ENCODE assay signal across 1 cellular context in the genomic region with DNA sequence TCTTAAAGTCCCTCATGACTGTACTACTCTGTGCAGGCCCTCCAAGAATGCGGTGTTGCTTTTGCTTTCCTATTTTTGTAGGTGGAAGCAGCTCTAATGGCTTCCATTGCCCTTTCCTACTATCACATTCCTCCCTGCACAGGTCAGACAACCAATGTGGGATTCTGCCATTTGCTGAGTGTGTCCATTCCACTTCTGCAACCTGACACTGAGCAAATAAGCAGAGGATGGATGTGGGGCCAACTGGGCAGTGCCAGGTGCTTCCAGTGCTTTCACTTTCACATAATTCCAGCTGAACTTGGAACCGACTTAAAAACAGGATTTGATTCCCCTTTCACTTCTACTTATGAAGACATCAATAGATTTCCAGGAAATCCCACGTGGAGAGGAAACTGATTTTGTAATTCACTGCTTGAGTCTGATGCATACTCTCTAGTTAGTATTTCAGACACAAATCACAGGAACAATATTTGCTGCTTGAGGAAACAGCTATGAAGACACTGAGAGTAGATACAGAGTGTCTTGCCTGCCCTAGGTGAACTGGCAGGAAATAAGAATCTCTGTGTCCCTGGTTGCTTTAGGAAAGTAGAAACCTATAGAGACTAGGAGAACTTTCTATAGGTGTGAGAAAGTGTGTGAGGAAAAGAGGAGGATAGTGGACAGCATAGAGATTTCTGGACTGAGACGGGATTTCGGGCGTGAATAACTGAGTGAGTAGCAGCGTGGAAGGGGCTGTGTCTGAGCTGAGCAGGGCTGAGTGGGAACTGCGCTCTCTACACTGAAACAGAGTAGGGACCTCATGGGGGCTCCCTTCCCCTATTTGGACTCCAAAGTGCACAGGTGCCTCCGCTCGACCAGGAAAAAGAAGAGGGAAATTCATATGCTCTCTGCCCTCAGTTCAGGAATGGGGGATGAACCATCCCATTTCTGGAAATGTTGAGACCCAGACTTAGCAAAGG.
A peak's percentile ranks its signal among the peaks of the same experiment; 100 is the strongest.
TF ChIP-seq lines count a peak whose summit lies in the region.

No MANE protein-coding gene starts in this region.

TF ChIP-seq in HepG2, 621 proteins besides CTCF, POLR2A, EP300 and RAD21 (continued from another document and continues in another):
- TF ChIP-seq DNMT3B (CRISPR knock-in tag; conservative IDR thresholded peaks at IDR 0.05) (no peak), ZNF570 (CRISPR knock-in tag; IDR thresholded peaks at IDR 0.05; ENCODE audit: borderline replicate concordance) (no peak), NR3C1 (CRISPR knock-in tag; IDR thresholded peaks at IDR 0.05) (no peak), SMARCC2 (IDR thresholded peaks at IDR 0.05) (no peak), ZNF235 (CRISPR knock-in tag; IDR thresholded peaks at IDR 0.05; ENCODE audit: borderline replicate concordance) (no peak), ZNF775 (CRISPR knock-in tag; IDR thresholded peaks at IDR 0.05; ENCODE audit: borderline replicate concordance) (no peak), SATB2 (CRISPR knock-in tag; IDR thresholded peaks at IDR 0.05) (no peak), TCF7L2 (IDR thresholded peaks at IDR 0.05; ENCODE audit: low read depth, low read length) (no peak), NFKBIZ (CRISPR knock-in tag; IDR thresholded peaks at IDR 0.05) (no peak), ZFP1 (CRISPR knock-in tag; IDR thresholded peaks at IDR 0.05) (no peak), IKZF4 (CRISPR knock-in tag; IDR thresholded peaks at IDR 0.05; ENCODE audit: borderline replicate concordance, low read depth, not compliant biosample characterization) (no peak), STAT5B (CRISPR knock-in tag; IDR thresholded peaks at IDR 0.05) (no peak), PBX2 (CRISPR knock-in tag; IDR thresholded peaks at IDR 0.05) (no peak), RNF2 (conservative IDR thresholded peaks at IDR 0.05; ENCODE audit: low read depth) (no peak), ARHGAP35 (CRISPR knock-in tag; IDR thresholded peaks at IDR 0.05; ENCODE audit: borderline replicate concordance) (no peak), FOXP4 (CRISPR knock-in tag; IDR thresholded peaks at IDR 0.05) (no peak), ZNF619 (CRISPR knock-in tag; IDR thresholded peaks at IDR 0.05) (no peak), ZKSCAN8 (CRISPR knock-in tag; IDR thresholded peaks at IDR 0.05; ENCODE audit: borderline replicate concordance) (no peak), ZNF75D (CRISPR knock-in tag; IDR thresholded peaks at IDR 0.05; ENCODE audit: borderline replicate concordance) (no peak), SAFB2 (CRISPR knock-in tag; IDR thresholded peaks at IDR 0.05; ENCODE audit: borderline replicate concordance, low read depth) (no peak), ZNF549 (CRISPR knock-in tag; IDR thresholded peaks at IDR 0.05) (no peak), ZSCAN29 (CRISPR knock-in tag; conservative IDR thresholded peaks at IDR 0.05) (no peak), PRDM15 (CRISPR knock-in tag; IDR thresholded peaks at IDR 0.05) (no peak), RORA (CRISPR knock-in tag; IDR thresholded peaks at IDR 0.05) (no peak), THAP11 (CRISPR knock-in tag; IDR thresholded peaks at IDR 0.05) (peak; percentile 49; the same call in 1 of the 2 replicates), ZBTB34 (CRISPR knock-in tag; IDR thresholded peaks at IDR 0.05) (no peak), MEIS1 (CRISPR knock-in tag; IDR thresholded peaks at IDR 0.05; ENCODE audit: borderline replicate concordance) (no peak), ZNF33A (CRISPR knock-in tag; IDR thresholded peaks at IDR 0.05; ENCODE audit: borderline replicate concordance) (no peak), MLLT10 (CRISPR knock-in tag; IDR thresholded peaks at IDR 0.05) (no peak)
- TF ChIP-seq, protein P1, sequence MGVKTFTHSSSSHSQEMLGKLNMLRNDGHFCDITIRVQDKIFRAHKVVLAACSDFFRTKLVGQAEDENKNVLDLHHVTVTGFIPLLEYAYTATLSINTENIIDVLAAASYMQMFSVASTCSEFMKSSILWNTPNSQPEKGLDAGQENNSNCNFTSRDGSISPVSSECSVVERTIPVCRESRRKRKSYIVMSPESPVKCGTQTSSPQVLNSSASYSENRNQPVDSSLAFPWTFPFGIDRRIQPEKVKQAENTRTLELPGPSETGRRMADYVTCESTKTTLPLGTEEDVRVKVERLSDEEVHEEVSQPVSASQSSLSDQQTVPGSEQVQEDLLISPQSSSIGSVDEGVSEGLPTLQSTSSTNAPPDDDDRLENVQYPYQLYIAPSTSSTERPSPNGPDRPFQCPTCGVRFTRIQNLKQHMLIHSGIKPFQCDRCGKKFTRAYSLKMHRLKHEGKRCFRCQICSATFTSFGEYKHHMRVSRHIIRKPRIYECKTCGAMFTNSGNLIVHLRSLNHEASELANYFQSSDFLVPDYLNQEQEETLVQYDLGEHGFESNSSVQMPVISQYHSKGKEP (CRISPR knock-in tag; IDR thresholded peaks at IDR 0.05) = no peak
- TF ChIP-seq, protein P2, sequence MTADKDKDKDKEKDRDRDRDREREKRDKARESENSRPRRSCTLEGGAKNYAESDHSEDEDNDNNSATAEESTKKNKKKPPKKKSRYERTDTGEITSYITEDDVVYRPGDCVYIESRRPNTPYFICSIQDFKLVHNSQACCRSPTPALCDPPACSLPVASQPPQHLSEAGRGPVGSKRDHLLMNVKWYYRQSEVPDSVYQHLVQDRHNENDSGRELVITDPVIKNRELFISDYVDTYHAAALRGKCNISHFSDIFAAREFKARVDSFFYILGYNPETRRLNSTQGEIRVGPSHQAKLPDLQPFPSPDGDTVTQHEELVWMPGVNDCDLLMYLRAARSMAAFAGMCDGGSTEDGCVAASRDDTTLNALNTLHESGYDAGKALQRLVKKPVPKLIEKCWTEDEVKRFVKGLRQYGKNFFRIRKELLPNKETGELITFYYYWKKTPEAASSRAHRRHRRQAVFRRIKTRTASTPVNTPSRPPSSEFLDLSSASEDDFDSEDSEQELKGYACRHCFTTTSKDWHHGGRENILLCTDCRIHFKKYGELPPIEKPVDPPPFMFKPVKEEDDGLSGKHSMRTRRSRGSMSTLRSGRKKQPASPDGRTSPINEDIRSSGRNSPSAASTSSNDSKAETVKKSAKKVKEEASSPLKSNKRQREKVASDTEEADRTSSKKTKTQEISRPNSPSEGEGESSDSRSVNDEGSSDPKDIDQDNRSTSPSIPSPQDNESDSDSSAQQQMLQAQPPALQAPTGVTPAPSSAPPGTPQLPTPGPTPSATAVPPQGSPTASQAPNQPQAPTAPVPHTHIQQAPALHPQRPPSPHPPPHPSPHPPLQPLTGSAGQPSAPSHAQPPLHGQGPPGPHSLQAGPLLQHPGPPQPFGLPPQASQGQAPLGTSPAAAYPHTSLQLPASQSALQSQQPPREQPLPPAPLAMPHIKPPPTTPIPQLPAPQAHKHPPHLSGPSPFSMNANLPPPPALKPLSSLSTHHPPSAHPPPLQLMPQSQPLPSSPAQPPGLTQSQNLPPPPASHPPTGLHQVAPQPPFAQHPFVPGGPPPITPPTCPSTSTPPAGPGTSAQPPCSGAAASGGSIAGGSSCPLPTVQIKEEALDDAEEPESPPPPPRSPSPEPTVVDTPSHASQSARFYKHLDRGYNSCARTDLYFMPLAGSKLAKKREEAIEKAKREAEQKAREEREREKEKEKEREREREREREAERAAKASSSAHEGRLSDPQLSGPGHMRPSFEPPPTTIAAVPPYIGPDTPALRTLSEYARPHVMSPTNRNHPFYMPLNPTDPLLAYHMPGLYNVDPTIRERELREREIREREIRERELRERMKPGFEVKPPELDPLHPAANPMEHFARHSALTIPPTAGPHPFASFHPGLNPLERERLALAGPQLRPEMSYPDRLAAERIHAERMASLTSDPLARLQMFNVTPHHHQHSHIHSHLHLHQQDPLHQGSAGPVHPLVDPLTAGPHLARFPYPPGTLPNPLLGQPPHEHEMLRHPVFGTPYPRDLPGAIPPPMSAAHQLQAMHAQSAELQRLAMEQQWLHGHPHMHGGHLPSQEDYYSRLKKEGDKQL (CRISPR knock-in tag; IDR thresholded peaks at IDR 0.05; ENCODE audit: low read depth) = no peak
- TF ChIP-seq, protein P3, sequence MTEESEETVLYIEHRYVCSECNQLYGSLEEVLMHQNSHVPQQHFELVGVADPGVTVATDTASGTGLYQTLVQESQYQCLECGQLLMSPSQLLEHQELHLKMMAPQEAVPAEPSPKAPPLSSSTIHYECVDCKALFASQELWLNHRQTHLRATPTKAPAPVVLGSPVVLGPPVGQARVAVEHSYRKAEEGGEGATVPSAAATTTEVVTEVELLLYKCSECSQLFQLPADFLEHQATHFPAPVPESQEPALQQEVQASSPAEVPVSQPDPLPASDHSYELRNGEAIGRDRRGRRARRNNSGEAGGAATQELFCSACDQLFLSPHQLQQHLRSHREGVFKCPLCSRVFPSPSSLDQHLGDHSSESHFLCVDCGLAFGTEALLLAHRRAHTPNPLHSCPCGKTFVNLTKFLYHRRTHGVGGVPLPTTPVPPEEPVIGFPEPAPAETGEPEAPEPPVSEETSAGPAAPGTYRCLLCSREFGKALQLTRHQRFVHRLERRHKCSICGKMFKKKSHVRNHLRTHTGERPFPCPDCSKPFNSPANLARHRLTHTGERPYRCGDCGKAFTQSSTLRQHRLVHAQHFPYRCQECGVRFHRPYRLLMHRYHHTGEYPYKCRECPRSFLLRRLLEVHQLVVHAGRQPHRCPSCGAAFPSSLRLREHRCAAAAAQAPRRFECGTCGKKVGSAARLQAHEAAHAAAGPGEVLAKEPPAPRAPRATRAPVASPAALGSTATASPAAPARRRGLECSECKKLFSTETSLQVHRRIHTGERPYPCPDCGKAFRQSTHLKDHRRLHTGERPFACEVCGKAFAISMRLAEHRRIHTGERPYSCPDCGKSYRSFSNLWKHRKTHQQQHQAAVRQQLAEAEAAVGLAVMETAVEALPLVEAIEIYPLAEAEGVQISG (CRISPR knock-in tag; IDR thresholded peaks at IDR 0.05) = no peak
- TF ChIP-seq, protein P4, sequence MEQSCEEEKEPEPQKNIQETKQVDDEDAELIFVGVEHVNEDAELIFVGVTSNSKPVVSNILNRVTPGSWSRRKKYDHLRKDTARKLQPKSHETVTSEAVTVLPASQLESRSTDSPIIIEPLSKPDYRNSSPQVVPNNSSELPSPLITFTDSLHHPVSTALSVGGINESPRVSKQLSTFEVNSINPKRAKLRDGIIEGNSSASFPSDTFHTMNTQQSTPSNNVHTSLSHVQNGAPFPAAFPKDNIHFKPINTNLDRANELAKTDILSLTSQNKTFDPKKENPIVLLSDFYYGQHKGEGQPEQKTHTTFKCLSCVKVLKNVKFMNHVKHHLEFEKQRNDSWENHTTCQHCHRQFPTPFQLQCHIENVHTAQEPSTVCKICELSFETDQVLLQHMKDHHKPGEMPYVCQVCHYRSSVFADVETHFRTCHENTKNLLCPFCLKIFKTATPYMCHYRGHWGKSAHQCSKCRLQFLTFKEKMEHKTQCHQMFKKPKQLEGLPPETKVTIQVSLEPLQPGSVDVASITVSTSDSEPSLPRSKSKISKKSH (CRISPR knock-in tag; IDR thresholded peaks at IDR 0.05; ENCODE audit: borderline replicate concordance) = no peak
